Comparison of ENCODE assay signal across 20 cellular contexts in genomic region chr16:19771040-19771439, GRCh38.
"Had no signal": no experiment of that assay in that cellular context is flagged by ENCODE, and none has a peak within 500 bp of the region (broad histone marks: within the 10 kb centered on the region; RNA-seq: fewer than 3 reads in every experiment).

No MANE protein-coding gene starts in this region.

- H3K9me3 Mint-ChIP-seq: activated naive CD4-positive, alpha-beta T cell treated with anti-CD3 and anti-CD28 coated beads, Interleukin-2, amount 10 ng/mL, durations not matched to agents 7 days and 5 days had no signal

- H3K27me3 Mint-ChIP-seq: activated B cell treated with CpG ODN at 0.5 μM for 24 hours; activated CD4-positive, alpha-beta memory T cell treated with anti-CD3 and anti-CD28 coated beads for 36 hours; activated CD4-positive, alpha-beta T cell treated with anti-CD3 and anti-CD28 coated beads, Interleukin-2, amount 10 ng/mL, durations not matched to agents 24 days and 14 days; activated naive CD8-positive, alpha-beta T cell treated with anti-CD3 and anti-CD28 coated beads for 36 hours; T-helper 17 cell had no signal

- H3K36me3 Mint-ChIP-seq: activated naive CD4-positive, alpha-beta T cell treated with anti-CD3 and anti-CD28 coated beads, Interleukin-2, amount 10 ng/mL, durations not matched to agents 7 days and 5 days had no signal

- ATAC-seq: activated T-cell treated with anti-CD3 and anti-CD28 coated beads, Interleukin-2, amount 50 U/mL, for 72 hours; PC-3; T-helper 17 cell had no signal

- H3K4me3 Mint-ChIP-seq: activated B cell treated with CpG ODN at 0.5 μM for 24 hours; activated CD4-positive, alpha-beta memory T cell treated with anti-CD3 and anti-CD28 coated beads for 36 hours; activated CD4-positive, alpha-beta T cell treated with anti-CD3 and anti-CD28 coated beads, Interleukin-2, amount 10 ng/mL, durations not matched to agents 24 days and 14 days; activated naive CD4-positive, alpha-beta T cell treated with anti-CD3 and anti-CD28 coated beads, Interleukin-2, amount 10 ng/mL, durations not matched to agents 7 days and 5 days; activated naive CD8-positive, alpha-beta T cell treated with anti-CD3 and anti-CD28 coated beads for 36 hours; activated T-cell treated with anti-CD3 and anti-CD28 coated beads, Interleukin-2, amount 50 U/mL, for 72 hours; T-helper 17 cell had no signal

- H3K27ac Mint-ChIP-seq: activated B cell treated with CpG ODN at 0.5 μM for 24 hours; activated CD4-positive, alpha-beta memory T cell treated with anti-CD3 and anti-CD28 coated beads for 36 hours; activated CD4-positive, alpha-beta T cell treated with anti-CD3 and anti-CD28 coated beads, Interleukin-2, amount 10 ng/mL, durations not matched to agents 24 days and 14 days; activated naive CD4-positive, alpha-beta T cell treated with anti-CD3 and anti-CD28 coated beads, Interleukin-2, amount 10 ng/mL, durations not matched to agents 7 days and 5 days; activated naive CD8-positive, alpha-beta T cell treated with anti-CD3 and anti-CD28 coated beads for 36 hours; activated T-cell treated with anti-CD3 and anti-CD28 coated beads, Interleukin-2, amount 50 U/mL, for 72 hours; activated T-helper 2 cell treated with anti-CD3 and anti-CD28 coated beads, Interferon-gamma antibody, Interleukin-2, Interleukin-4, amounts not matched to agents 10 μg/mL and 5 μg/mL and 100 μg/mL, durations not matched to agents 14 hours and 24 hours and 36 hours; T-helper 17 cell had no signal

- DNase-seq: activated B cell treated with CpG ODN at 0.5 μM for 24 hours; activated CD4-positive, alpha-beta memory T cell treated with anti-CD3 and anti-CD28 coated beads for 36 hours; activated CD4-positive, alpha-beta T cell treated with anti-CD3 and anti-CD28 coated beads for 1 hour; activated CD4-positive, alpha-beta T cell treated with anti-CD3 and anti-CD28 coated beads, Interleukin-2, amount 10 ng/mL, durations not matched to agents 24 days and 14 days; activated CD8-positive, alpha-beta memory T cell treated with anti-CD3 and anti-CD28 coated beads for 24 hours; activated gamma-delta T cell treated with Interleukin-2 at 50 U/mL for 16 hours; activated naive CD4-positive, alpha-beta T cell treated with anti-CD3 and anti-CD28 coated beads, Interleukin-2, amount 10 ng/mL, durations not matched to agents 7 days and 5 days; activated naive CD8-positive, alpha-beta T cell treated with anti-CD3 and anti-CD28 coated beads for 36 hours; activated T-cell treated with anti-CD3 and anti-CD28 coated beads, Interleukin-2, amount 50 U/mL, for 72 hours; KG1; NCI-H1092; NCI-H1417; NCI-H1930; NCI-H226; NCI-H510A; PC-3; SHP77 treated with DMSO at 0.1 percent for 48 hours; T-helper 17 cell; T-helper 9 cell had no signal

- H3K4me1 Mint-ChIP-seq: activated B cell treated with CpG ODN at 0.5 μM for 24 hours; activated CD4-positive, alpha-beta T cell treated with anti-CD3 and anti-CD28 coated beads, Interleukin-2, amount 10 ng/mL, durations not matched to agents 24 days and 14 days; activated naive CD4-positive, alpha-beta T cell treated with anti-CD3 and anti-CD28 coated beads, Interleukin-2, amount 10 ng/mL, durations not matched to agents 7 days and 5 days; activated naive CD8-positive, alpha-beta T cell treated with anti-CD3 and anti-CD28 coated beads for 36 hours; T-helper 17 cell had no signal
